In the genomic region with DNA sequence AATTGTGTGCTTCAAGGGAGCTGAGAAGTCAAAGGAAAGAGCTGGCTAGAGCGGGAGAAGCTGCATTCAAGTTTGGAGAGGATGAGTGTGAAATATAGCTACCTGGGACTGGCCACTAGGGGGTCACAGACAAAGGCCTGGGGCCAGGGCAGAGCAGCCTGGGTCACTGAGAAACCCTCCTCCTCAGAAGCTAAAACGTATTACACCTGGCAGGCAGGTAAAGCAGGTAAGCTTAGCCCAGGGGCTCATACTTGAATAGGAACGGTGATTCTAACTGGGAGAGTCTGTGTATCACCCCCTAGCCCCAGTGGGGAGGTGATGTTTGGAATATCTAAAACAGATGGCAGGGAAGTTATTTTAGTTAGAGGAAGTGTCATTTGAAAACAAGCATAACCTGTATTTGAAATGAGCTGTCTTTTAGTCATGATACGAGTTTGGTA, we compare ENCODE assay signal across 11 cellular contexts. TPM values are rescaled to one million over a fixed set of nuclear protein-coding genes. Genes with fewer than 3 reads are reported as not detected.
DNase-seq lines count a peak whose midpoint lies in the region; ATAC-seq, FAIRE-seq and TF ChIP-seq lines count a peak whose summit lies in the region.
"Had no signal": no experiment of that assay in that cellular context is flagged by ENCODE, and none has a peak within 500 bp of the region (broad histone marks: within the 10 kb centered on the region; RNA-seq: fewer than 3 reads in every experiment).

No MANE protein-coding gene starts in this region.

- H3K4me3 ChIP-seq in retinal pigment epithelial cell (ENCODE audit: low read length) = no peak overlapping the region

- TF ChIP-seq CTCF in retinal pigment epithelial cell (conservative IDR thresholded peaks at IDR 0.05; ENCODE audit: low read depth, low read length) = peak; percentile 47

- ATAC-seq in GM21367 (IDR thresholded peaks at IDR 0.05; ENCODE audit: unreplicated experiment) = no peak

- FAIRE-seq in endometrium (lab: Jason Lieb, UNC) = peak; percentile 86

- DNase-seq in NCI-H510A treated with DMSO at 0.1 percent for 48 hours (lab: John Stamatoyannopoulos, UW) (peak; percentile 64), NCI-H510A (lab: John Stamatoyannopoulos, UW) (no peak), M059J (ENCODE audit: low read depth) (peak; percentile 22), retinal pigment epithelial cell (ENCODE audit: low read depth) (no peak), DMS153 (lab: John Stamatoyannopoulos, UW) (no peak)
- no peak for DNase-seq in stimulated activated CD4-positive, alpha-beta T cell treated with anti-CD3 and anti-CD28 coated beads, Interleukin-12 subunit alpha, Interleukin-12 subunit beta, amount 100 ng/mL, for 4 hours
- DNase-seq: activated CD8-positive, alpha-beta memory T cell treated with anti-CD3 and anti-CD28 coated beads, Interleukin-2, amount 50 U/mL, for 4 hours; C1 segment of cervical spinal cord; NCI-H345 had no signal

RNA-seq across cellular contexts. Expression of a gene that starts 6.8 kb away (rescaled TPM):
- not detected in 2 replicates for total RNA-seq in M059J (2014; rRNA removed; shearing (Covaris generic))

RNA-seq across cellular contexts. Expression of a gene that starts 20.2 kb away (rescaled TPM):
- not detected in 2 replicates for total RNA-seq in M059J (2014; rRNA removed; shearing (Covaris generic))

RNA-seq across cellular contexts. Expression of a gene that starts 23.2 kb away (rescaled TPM):
- not detected in 2 replicates for total RNA-seq in M059J (2014; rRNA removed; shearing (Covaris generic))

RNA-seq across cellular contexts. Expression of a gene that starts 35.5 kb away (rescaled TPM):
- 6.7 and 7.6 TPM in 2 replicates for total RNA-seq in M059J (2014; rRNA removed; shearing (Covaris generic))

RNA-seq across cellular contexts. Expression of a gene that starts 48.0 kb away (rescaled TPM):
- total RNA-seq in M059J (2014; rRNA removed; shearing (Covaris generic)) = 1.3 TPM in 1 of 2 replicates, not detected in the other

Comparison
In these comparisons a context has a peak if more than half of its experiments do, and no peak if none do; other contexts are left out.
1. DNase-seq: peak in NCI-H510A treated with DMSO at 0.1 percent for 48 hours (single experiment) and M059J (single experiment); none in NCI-H510A (single experiment), retinal pigment epithelial cell (single experiment), DMS153 (single experiment) and stimulated activated CD4-positive, alpha-beta T cell treated with anti-CD3 and anti-CD28 coated beads, Interleukin-12 subunit alpha, Interleukin-12 subunit beta, amount 100 ng/mL, for 4 hours (single experiment).